Comparison of ENCODE assay signal across 13 cellular contexts in genomic region chr3:125194849-125195601, GRCh38. TPM values are rescaled to one million over a fixed set of nuclear protein-coding genes. Genes with fewer than 3 reads are reported as not detected.
DNase-seq lines count a peak whose midpoint lies in the region; ATAC-seq, FAIRE-seq and TF ChIP-seq lines count a peak whose summit lies in the region.
"Had no signal": no experiment of that assay in that cellular context is flagged by ENCODE, and none has a peak within 500 bp of the region (broad histone marks: within the 10 kb centered on the region; RNA-seq: fewer than 3 reads in every experiment).

No MANE protein-coding gene starts in this region.

- H3K9me2 ChIP-seq in GM23248 (ENCODE audit: insufficient read depth): no peaks in the 10 kb centered on the region

- POLR2A ChIA-PET in GM12878 (lab: Charles Lee): no interaction called here
- POLR2A ChIA-PET in HepG2 (lab: Yijun Ruan, JAX): no interaction called here

- no peaks in the 10 kb centered on the region for H3K27me3 ChIP-seq in GM23248 (replicated peaks; ENCODE audit: insufficient read depth)
- H3K27me3 ChIP-seq in GM12878 (replicated peaks in 1 of 2; ENCODE audit: control insufficient read depth in 2 of 2, insufficient read depth in 2 of 2, low read length in 1 of 2): no peaks in the 10 kb centered on the region
- H3K27me3 ChIP-seq in HepG2 (ENCODE audit: control insufficient read depth in 1 of 2, insufficient read depth in 2 of 2, low read length in 2 of 2): peaks cover 0 to 4% of the 10 kb centered on the region in 2 experiments; a peak in 1 of 5 replicates
- H3K27me3 ChIP-seq: right lobe of liver, upper lobe of left lung had no signal

- BruUV-seq in GM12878 (replicated peaks; lab: Mats Ljungman, UMichigan): no TSS peak
- BruUV-seq in HepG2 (replicated peaks; lab: Mats Ljungman, UMichigan): no TSS peak

- SMC1A ChIA-PET in GM12878 (lab: Charles Lee; ENCODE audit: uncharacterized antibody, unreplicated experiment): interaction anchor here (0.6 to 2.1 kb wide), 8 partner anchors 11 to 262 kb away, joined by 3 to 6 read pairs (median 3); no protein-coding TSS in a partner anchor

- H3K79me2 ChIP-seq in GM23248 (ENCODE audit: insufficient read depth): no peaks in the 10 kb centered on the region
- H3K79me2 ChIP-seq in GM12878 (ENCODE audit: control insufficient read depth, insufficient read depth, low read length): no peaks in the 10 kb centered on the region
- H3K79me2 ChIP-seq in HepG2 (ENCODE audit: insufficient read depth, low read length): no peaks in the 10 kb centered on the region

- RAD21 ChIA-PET in GM12878 (lab: Charles Lee; ENCODE audit: unreplicated experiment): interaction anchor here (0.7 to 1.2 kb wide), 3 partner anchors 48 to 262 kb away, joined by 3 read pairs; no protein-coding TSS in a partner anchor

- ATAC-seq in GM12878: peak; percentile 29; the same call in 2 of the 3 replicates
- peak; percentile 33; the same call in 1 of the 3 replicates for ATAC-seq in HepG2
- no peak for ATAC-seq in GM18511 (IDR thresholded peaks at IDR 0.05; ENCODE audit: unreplicated experiment)
- no peak for ATAC-seq in GM21528 (IDR thresholded peaks at IDR 0.05; ENCODE audit: low FRiP score, unreplicated experiment)

- TF ChIP-seq EP300 in GM12878 (IDR thresholded peaks at IDR 0.05; ENCODE audit: borderline replicate concordance in 1 of 2, control insufficient read depth in 1 of 2, low read depth in 2 of 2, low read length in 2 of 2): no peak
- TF ChIP-seq EP300 in HepG2 (IDR thresholded peaks at IDR 0.05; ENCODE audit: low read depth in 2 of 2, low read length in 2 of 2): no peak
- TF ChIP-seq EP300 in HepG2 (CRISPR knock-in tag; IDR thresholded peaks at IDR 0.05; ENCODE audit: borderline replicate concordance): no peak

- in situ Hi-C loops in GM23248 (cut with MboI): no loop called here
- in situ Hi-C loops in GM12878 (cut with MboI): no loop called here
- in situ Hi-C loops in HepG2 (cut with HindIII; ENCODE audit: extremely low pct_ligation_motif_present, low pct_unique_long_range_greater_than_20kb): no loop called here

- H3K9ac ChIP-seq in GM23248: no peak overlapping the region
- no peak overlapping the region for H3K9ac ChIP-seq in GM12878 (ENCODE audit: control insufficient read depth, insufficient read depth, low read length)
- no peak overlapping the region for H3K9ac ChIP-seq in HepG2 (ENCODE audit: insufficient read depth, low read depth, low read length)

- H4K20me1 ChIP-seq in GM23248 (ENCODE audit: insufficient read depth): no peaks in the 10 kb centered on the region
- H4K20me1 ChIP-seq in GM12878 (ENCODE audit: control insufficient read depth, insufficient read depth): no peaks in the 10 kb centered on the region
- no peaks in the 10 kb centered on the region for H4K20me1 ChIP-seq in HepG2 (ENCODE audit: insufficient read depth, low read length)

- H3K9me3 ChIP-seq in GM23248 (ENCODE audit: low read depth) (no peaks in the 10 kb centered on the region), GM12878 (replicated peaks; ENCODE audit: control insufficient read depth, insufficient read depth, low read length) (no peaks in the 10 kb centered on the region), HepG2 (ENCODE audit: low read length) (no peaks in the 10 kb centered on the region)
- H3K9me3 ChIP-seq: right lobe of liver, upper lobe of left lung had no signal

- TF ChIP-seq CTCF in AG09319 (IDR thresholded peaks at IDR 0.05; ENCODE audit: low read depth, low read length) (no peak; the same call in none of the 2 replicates), GM12878 (IDR thresholded peaks at IDR 0.05 in 2 of 3, conservative IDR thresholded peaks at IDR 0.05 in 1 of 3; ENCODE audit: control insufficient read depth in 2 of 3, extremely low read depth in 1 of 3, insufficient read depth in 1 of 3, low read depth in 3 of 3, low read length in 3 of 3) (no peak), HepG2 (CRISPR knock-in tag; IDR thresholded peaks at IDR 0.05) (no peak)

- H3K4me2 ChIP-seq in GM23248 (ENCODE audit: unreplicated experiment) (no peak overlapping the region), GM12878 (ENCODE audit: control insufficient read depth, insufficient read depth) (peak overlapping the region; percentile 12; the same call in 1 of the 2 replicates), HepG2 (ENCODE audit: low read depth, low read length) (no peak overlapping the region)

- H2AFZ ChIP-seq in GM23248 (no peak overlapping the region), GM12878 (ENCODE audit: control insufficient read depth, low read depth, low read length) (peak overlapping the region; percentile 41), HepG2 (ENCODE audit: low read length) (no peak overlapping the region)

- TF ChIP-seq POLR2A in GM12878 (IDR thresholded peaks at IDR 0.05; ENCODE audit: low read depth, low read length): no peak
- TF ChIP-seq POLR2A in HepG2 (IDR thresholded peaks at IDR 0.05; ENCODE audit: insufficient read depth in 1 of 2, low read depth in 2 of 2, low read length in 2 of 2): no peak

- no peaks in the 10 kb centered on the region for H3F3A ChIP-seq in GM23248 (ENCODE audit: insufficient read depth)

- DNase-seq in AG09319 (ENCODE audit: extremely low read depth, low read depth): peak; percentile 83
- peak; percentile 48 for DNase-seq in GM23248
- DNase-seq in GM12878 (ENCODE audit: low read depth, low spot score): no peak
- no peak for DNase-seq in HepG2 (ENCODE audit: low spot score)
- DNase-seq in NK-92 treated with Interleukin-12 subunit alpha and Interleukin-12 subunit beta, amount 100 ng/mL, for 24 hours (lab: John Stamatoyannopoulos, UW): no peak
- DNase-seq in NCI-H82 treated with DMSO at 0.1 percent for 48 hours (lab: John Stamatoyannopoulos, UW; ENCODE audit: unreplicated experiment): no peak
- DNase-seq: activated CD4-positive, alpha-beta T cell treated with anti-CD3 and anti-CD28 coated beads, Interleukin-2, amount 10 ng/mL, durations not matched to agents 24 days and 14 days; NCI-H1436; right lobe of liver had no signal

- no peak overlapping the region for H3K4me3 ChIP-seq in GM23248
- no peak overlapping the region for H3K4me3 ChIP-seq in GM12878
- no peak overlapping the region for H3K4me3 ChIP-seq in HepG2 (replicated peaks in 1 of 3; ENCODE audit: insufficient read depth in 1 of 3, low read depth in 2 of 3, low read length in 3 of 3)
- H3K4me3 ChIP-seq: right lobe of liver, upper lobe of left lung had no signal

- H3K36me3 ChIP-seq in GM23248 (ENCODE audit: low read depth): no peaks in the 10 kb centered on the region
- no peaks in the 10 kb centered on the region for H3K36me3 ChIP-seq in GM12878 (ENCODE audit: control insufficient read depth in 2 of 2, insufficient read depth in 2 of 2, low read length in 1 of 2)
- H3K36me3 ChIP-seq in HepG2 (replicated peaks in 1 of 2; ENCODE audit: control insufficient read depth in 1 of 2, insufficient read depth in 2 of 2, low read length in 2 of 2): no peaks in the 10 kb centered on the region
- H3K36me3 ChIP-seq: right lobe of liver, upper lobe of left lung had no signal

- intact Hi-C loops in GM12878 (cut with micrococcal nuclease; ENCODE audit: unreplicated experiment) (no loop called here), HepG2 (cut with micrococcal nuclease; ENCODE audit: unreplicated experiment) (no loop called here)

- H3K4me1 ChIP-seq in GM23248 (ENCODE audit: insufficient read depth) (0 out of 2 replicates have a peak, but pooled peaks cover 5% of the 10 kb centered on the region), GM12878 (ENCODE audit: control insufficient read depth, insufficient read depth, low read length) (peaks cover 45% of the 10 kb centered on the region), HepG2 (ENCODE audit: insufficient read depth, low read length) (peaks cover 11% of the 10 kb centered on the region)
- H3K4me1 ChIP-seq: right lobe of liver had no signal

- CTCF ChIA-PET in GM12878 (lab: Yijun Ruan, JAX): interaction anchor here (0.5 to 1.1 kb wide), 5 partner anchors 11 to 67 kb away, joined by 3 read pairs; no protein-coding TSS in a partner anchor
- CTCF ChIA-PET in HepG2 (lab: Yijun Ruan, JAX; ENCODE audit: low intra/inter-chr PET ratio, low total read pairs): no interaction called here

- TF ChIP-seq RAD21 in GM12878 (IDR thresholded peaks at IDR 0.05; ENCODE audit: insufficient read depth, low read depth, low read length): no peak
- no peak for TF ChIP-seq RAD21 in HepG2 (CRISPR knock-in tag; IDR thresholded peaks at IDR 0.05)

- 74 to 76% methylated on average over 5 of the region's 5 CpGs for WGBS in GM23248 (ENCODE audit: low coverage in 1 of 2, low lambda C conversion rate in 2 of 2, missing lambda C conversion rate in 2 of 2), 2 experiments
- 39% methylated on average over 5 of the region's 5 CpGs for WGBS in GM12878 (ENCODE audit: insufficient coverage, insufficient replicate concordance, low lambda C conversion rate, missing lambda C conversion rate)
- 29% methylated on average over 5 of the region's 5 CpGs for whole genome bisulfite sequencing in HepG2 (ENCODE audit: low lambda C conversion rate)

- FAIRE-seq in GM12878 (lab: Jason Lieb, UNC): peak; percentile 7
- no peak for FAIRE-seq in HepG2 (lab: Jason Lieb, UNC)

- H3K27ac ChIP-seq in GM23248 (no peak overlapping the region), GM12878 (ENCODE audit: control insufficient read depth, insufficient read depth) (peak overlapping the region; percentile 35), HepG2 (ENCODE audit: extremely low read length, insufficient read depth, low read length) (no peak overlapping the region)
- H3K27ac ChIP-seq: C4-2B, right lobe of liver, upper lobe of left lung had no signal

RNA-seq across cellular contexts. Expression of gene SLC12A8, which starts 17.5 kb away (rescaled TPM):
- total RNA-seq in GM23248 (2014; rRNA removed; shearing (Covaris generic)): 7.8 and 12.0 TPM in 2 replicates
- polyA plus RNA-seq in GM23248 (2016; fragmentation: Nextera tagmentation; extraction: Ambion mirVana): 3.4 and 3.5 TPM in 2 replicates
- total RNA-seq in GM12878 (2013; cell fraction: nucleolus; rRNA removed): 14.9 and 17.1 TPM in 2 replicates
- total RNA-seq in GM12878 (2014; rRNA removed): 61.1 and 71.6 TPM in 2 replicates
- 51.1 and 54.0 TPM in 2 replicates for total RNA-seq in GM12878 (2014; rRNA removed; fragmentation: Illumina TruSeq; extraction: Trizol)
- total RNA-seq in GM12878 (2021): 58.3 and 61.4 TPM in 2 replicates
- 50.0 TPM for polyA plus RNA-seq in GM12878 (2011; ENCODE audit: low read depth)
- polyA plus RNA-seq in GM12878 (2011; rRNA removed): 0.97 and 2.5 TPM in 2 replicates
- 2.2 and 2.6 TPM in 2 replicates for polyA plus RNA-seq in GM12878 (2011; cell fraction: cytosol; rRNA removed)
- 2.5 and 2.6 TPM in 2 replicates for polyA plus RNA-seq in GM12878 (2011; cell fraction: nucleus; rRNA removed)
- polyA plus RNA-seq in GM12878 (2012): 58.3 and 69.9 TPM in 2 replicates
- 59.1 and 62.6 TPM in 2 replicates for polyA plus RNA-seq in GM12878 (2014; fragmentation: Illumina TruSeq; extraction: Trizol)
- 10 to 100 TPM; 39.8 to 46.1 TPM for polyA plus RNA-seq in GM12878 (2014; fragmentation: Nextera tagmentation; extraction: Ambion mirVana)
- polyA plus RNA-seq in GM12878 (2014; rRNA removed): 65.8 and 70.5 TPM in 2 replicates
- 10 to 100 TPM; 40.4 to 44.2 TPM for polyA plus RNA-seq in GM12878 (2016; fragmentation: Nextera tagmentation; extraction: Ambion mirVana)
- polyA minus RNA-seq in GM12878 (2011; rRNA and poly(A)+ RNA removed): 2.0 and 2.6 TPM in 2 replicates
- polyA minus RNA-seq in GM12878 (2011; cell fraction: cytosol; rRNA and poly(A)+ RNA removed): 1.5 and 1.6 TPM in 2 replicates
- 2.2 and 5.4 TPM in 2 replicates for polyA minus RNA-seq in GM12878 (2011; cell fraction: nucleus; rRNA and poly(A)+ RNA removed)
- total RNA-seq in HepG2 (2016; rRNA removed; fragmentation: Illumina TruSeq; extraction: Trizol): 0.13 and 0.71 TPM in 2 replicates
- 0.18 and 0.40 TPM in 2 replicates for total RNA-seq in HepG2 (2016; cell fraction: cytosol; rRNA removed; fragmentation: Illumina TruSeq; extraction: Trizol; ENCODE audit: low read depth)
- total RNA-seq in HepG2 (2016; cell fraction: insoluble cytoplasmic fraction; rRNA removed; fragmentation: Illumina TruSeq; extraction: Trizol): 0.33 and 0.52 TPM in 2 replicates
- 0.10 and 0.34 TPM in 2 replicates for total RNA-seq in HepG2 (2016; cell fraction: membrane; rRNA removed; fragmentation: Illumina TruSeq; extraction: Trizol)
- total RNA-seq in HepG2 (2016; cell fraction: nucleus; rRNA removed; fragmentation: Illumina TruSeq; extraction: Trizol): 0.56 and 0.65 TPM in 2 replicates
- polyA plus RNA-seq in HepG2 (2011; rRNA removed): 0.44 and 0.55 TPM in 2 replicates
- polyA plus RNA-seq in HepG2 (2011; cell fraction: cytosol; rRNA removed): 0.16 and 0.17 TPM in 2 replicates
- polyA plus RNA-seq in HepG2 (2011; cell fraction: nucleus; rRNA removed): 0.14 and 0.79 TPM in 2 replicates
- 0.24 TPM in 1 of 2 replicates, not detected in the other for polyA plus RNA-seq in HepG2 (2012)
- polyA plus RNA-seq in HepG2 (2016; cell fraction: cytosol; fragmentation: Illumina TruSeq; extraction: Trizol; ENCODE audit: low read depth): 0.03 TPM in 1 of 2 replicates, not detected in the other
- polyA plus RNA-seq in HepG2 (2016; cell fraction: insoluble cytoplasmic fraction; fragmentation: Illumina TruSeq; extraction: Trizol; ENCODE audit: low read depth): 0.13 TPM in 1 of 2 replicates, not detected in the other
- 0.14 TPM in 1 of 2 replicates, not detected in the other for polyA plus RNA-seq in HepG2 (2016; cell fraction: membrane; fragmentation: Illumina TruSeq; extraction: Trizol; ENCODE audit: low read depth)
- polyA plus RNA-seq in HepG2 (2016; cell fraction: nucleus; fragmentation: Illumina TruSeq; extraction: Trizol; ENCODE audit: insufficient read depth, low read depth): 0.73 and 1.4 TPM in 2 replicates
- 1.2 and 6.6 TPM in 2 replicates for polyA minus RNA-seq in HepG2 (2011; rRNA and poly(A)+ RNA removed; ENCODE audit: low replicate concordance)
- not detected in 2 replicates for polyA minus RNA-seq in HepG2 (2011; cell fraction: cytosol; rRNA and poly(A)+ RNA removed)
- 0.62 and 0.90 TPM in 2 replicates for polyA minus RNA-seq in HepG2 (2011; cell fraction: nucleus; rRNA and poly(A)+ RNA removed)

Comparison
In these comparisons a context has a peak if more than half of its experiments do, and no peak if none do; other contexts are left out.
1. DNase-seq: peak in AG09319 (single experiment) and GM23248 (single experiment); none in GM12878 (single experiment), HepG2 (single experiment), NK-92 treated with Interleukin-12 subunit alpha and Interleukin-12 subunit beta, amount 100 ng/mL, for 24 hours (single experiment) and NCI-H82 treated with DMSO at 0.1 percent for 48 hours (single experiment).
2. ATAC-seq: peak in GM12878 (single experiment) and HepG2 (single experiment); none in GM18511 (single experiment) and GM21528 (single experiment).